In genomic region chr13:50153401-50153800, GRCh38 we compare ENCODE assay signal across 19 cellular contexts.
DNase-seq lines count a peak whose midpoint lies in the region; ATAC-seq and TF ChIP-seq lines count a peak whose summit lies in the region.
"Had no signal": no experiment of that assay in that cellular context is flagged by ENCODE, and none has a peak within 500 bp of the region (broad histone marks: within the 10 kb centered on the region; RNA-seq: fewer than 3 reads in every experiment).

No MANE protein-coding gene starts in this region.

- H2AFZ ChIP-seq in PC-3 (ENCODE audit: low read length), result peak overlapping the region; percentile 50
- H2AFZ ChIP-seq in mesenchymal stem cell (ENCODE audit: low read depth, low read length), result no peak overlapping the region
- no peak overlapping the region for H2AFZ ChIP-seq in neuronal stem cell (ENCODE audit: low read length)

- no peaks in the 10 kb centered on the region for H3K4me1 ChIP-seq in CD8-positive, alpha-beta T cell (ENCODE audit: insufficient read depth, low read length)
- H3K4me1 ChIP-seq in PC-3 (ENCODE audit: insufficient read depth, low read length), result peaks cover 24% of the 10 kb centered on the region
- H3K4me1 ChIP-seq in mesenchymal stem cell (ENCODE audit: control insufficient read depth, insufficient read depth, low read depth, low read length), result peaks cover 2% of the 10 kb centered on the region
- H3K4me1 ChIP-seq in neuronal stem cell (ENCODE audit: control insufficient read depth in 2 of 2, insufficient read depth in 1 of 2, low read depth in 1 of 2, low read length in 2 of 2), result peaks cover 0 to 27% of the 10 kb centered on the region in 2 donors
- H3K4me1 ChIP-seq: right lobe of liver had no signal

- H2BK15ac ChIP-seq in mesenchymal stem cell (ENCODE audit: low read depth, poor library complexity, severe bottlenecking), result no peak overlapping the region
- H2BK15ac ChIP-seq in neuronal stem cell (ENCODE audit: low read length), result no peak overlapping the region

- BruUV-seq in PC-3 (replicated peaks; lab: Mats Ljungman, UMichigan), result no TSS peak

- H3K79me2 ChIP-seq in PC-3 (ENCODE audit: low read length), result no peaks in the 10 kb centered on the region

- H3K27me3 ChIP-seq in CD8-positive, alpha-beta T cell (ENCODE audit: insufficient read depth, low read length), result no peaks in the 10 kb centered on the region
- H3K27me3 ChIP-seq in PC-3 (ENCODE audit: low read length), result no peaks in the 10 kb centered on the region
- H3K27me3 ChIP-seq in mesenchymal stem cell (ENCODE audit: control insufficient read depth in 1 of 2, insufficient read depth in 1 of 2, low read length in 2 of 2), result no peaks in the 10 kb centered on the region
- no peaks in the 10 kb centered on the region for H3K27me3 ChIP-seq in neuronal stem cell (ENCODE audit: control insufficient read depth in 3 of 3, insufficient read depth in 3 of 3, low read depth in 1 of 3, low read length in 3 of 3)
- H3K27me3 ChIP-seq: right lobe of liver, SJCRH30 had no signal

- H2AK5ac ChIP-seq in mesenchymal stem cell (ENCODE audit: low read length, severe bottlenecking) (no peak overlapping the region), neuronal stem cell (ENCODE audit: low read depth, low read length) (no peak overlapping the region)

- H3K9ac ChIP-seq in PC-3 (ENCODE audit: low read length), result no peak overlapping the region
- peak overlapping the region; percentile 84 for H3K9ac ChIP-seq in mesenchymal stem cell (ENCODE audit: low read length)
- H3K9ac ChIP-seq in neuronal stem cell (ENCODE audit: low read depth, low read length, poor library complexity), result no peak overlapping the region

- H3K36me3 ChIP-seq in CD8-positive, alpha-beta T cell (ENCODE audit: insufficient read depth, low read length), result no peaks in the 10 kb centered on the region
- H3K36me3 ChIP-seq in PC-3 (ENCODE audit: low read depth, low read length) (no peaks in the 10 kb centered on the region), mesenchymal stem cell (ENCODE audit: control insufficient read depth in 1 of 2, insufficient read depth in 2 of 2, low read depth in 1 of 2, low read length in 2 of 2) (no peaks in the 10 kb centered on the region), neuronal stem cell (replicated peaks in 1 of 2; ENCODE audit: control insufficient read depth in 2 of 2, insufficient read depth in 2 of 2, low read length in 2 of 2) (no peaks in the 10 kb centered on the region)
- H3K36me3 ChIP-seq: right lobe of liver, SJCRH30 had no signal

- no peaks in the 10 kb centered on the region for H3K27me3 Mint-ChIP-seq in CD8-positive, alpha-beta T cell (ENCODE audit: low read depth)
- H3K27me3 Mint-ChIP-seq: activated naive CD4-positive, alpha-beta T cell treated with anti-CD3 and anti-CD28 coated beads, Interleukin-2, amount 50 U/mL, for 24 hours had no signal

- no peak overlapping the region for H2BK12ac ChIP-seq in mesenchymal stem cell (ENCODE audit: low read length in 2 of 2)
- no peak overlapping the region for H2BK12ac ChIP-seq in neuronal stem cell (ENCODE audit: low read length)

- peak overlapping the region; percentile 70 for H3K4me2 ChIP-seq in PC-3 (ENCODE audit: low read length)
- no peak overlapping the region for H3K4me2 ChIP-seq in mesenchymal stem cell (ENCODE audit: low read length, poor library complexity, severe bottlenecking)
- no peak overlapping the region for H3K4me2 ChIP-seq in neuronal stem cell (ENCODE audit: insufficient read depth, low read length, poor library complexity, severe bottlenecking)

- H3K36me3 Mint-ChIP-seq in CD8-positive, alpha-beta T cell, result no peaks in the 10 kb centered on the region
- H3K36me3 Mint-ChIP-seq: activated naive CD4-positive, alpha-beta T cell treated with anti-CD3 and anti-CD28 coated beads, Interleukin-2, amount 50 U/mL, for 24 hours had no signal

- intact Hi-C loops in CD8-positive, alpha-beta T cell (cut with DNase I, micrococcal nuclease), result no loop called here
- intact Hi-C loops in PC-3 (cut with micrococcal nuclease), result no loop called here

- ATAC-seq in CD8-positive, alpha-beta T cell, result no peak
- ATAC-seq in GM21390 (IDR thresholded peaks at IDR 0.05; ENCODE audit: unreplicated experiment) (peak; percentile 20), PC-3 (no peak)
- ATAC-seq in activated CD4-positive, CD25-positive, alpha-beta regulatory T cell treated with anti-CD3 and anti-CD28 coated beads, Interleukin-2, amount 50 U/mL, for 24 hours, result no peak
- ATAC-seq: left cardiac atrium had no signal

- no peak overlapping the region for H3K4ac ChIP-seq in mesenchymal stem cell (ENCODE audit: low read depth in 1 of 2, low read length in 2 of 2)
- no peak overlapping the region for H3K4ac ChIP-seq in neuronal stem cell (ENCODE audit: low read length)

- no peak overlapping the region for H3K27ac ChIP-seq in CD8-positive, alpha-beta T cell (ENCODE audit: low read depth, low read length)
- H3K27ac ChIP-seq in PC-3 (ENCODE audit: low read length), result no peak overlapping the region
- H3K27ac ChIP-seq in mesenchymal stem cell (ENCODE audit: low read length, poor library complexity, severe bottlenecking), result no peak overlapping the region
- H3K27ac ChIP-seq in neuronal stem cell (replicated peaks; ENCODE audit: low read length), result no peak overlapping the region
- H3K27ac ChIP-seq: coronary artery, right lobe of liver, SJCRH30 had no signal

- H3K14ac ChIP-seq in mesenchymal stem cell (ENCODE audit: low read length in 2 of 2) (no peak overlapping the region), neuronal stem cell (ENCODE audit: low read length) (no peak overlapping the region)

- peaks cover 15% of the 10 kb centered on the region for H3K4me1 Mint-ChIP-seq in CD8-positive, alpha-beta T cell (ENCODE audit: low read depth)

- CTCF ChIA-PET in CD8-positive, alpha-beta T cell (lab: Charles Lee), result no interaction called here
- CTCF ChIA-PET in PC-3 (lab: Charles Lee), result no interaction called here

- H2BK5ac ChIP-seq in mesenchymal stem cell (ENCODE audit: low read depth, low read length, poor library complexity, severe bottlenecking) (no peak overlapping the region), neuronal stem cell (ENCODE audit: low read length) (no peak overlapping the region)

- H4K20me1 ChIP-seq in PC-3 (ENCODE audit: low read length), result no peaks in the 10 kb centered on the region

- TF ChIP-seq CTCF in CD8-positive, alpha-beta T cell (IDR thresholded peaks at IDR 0.05), result no peak
- no peak for TF ChIP-seq CTCF in PC-3 (conservative IDR thresholded peaks at IDR 0.05; ENCODE audit: low read depth, low read length)

- no peak overlapping the region for H3K18ac ChIP-seq in mesenchymal stem cell (ENCODE audit: low read depth in 1 of 2, low read length in 2 of 2)
- no peak overlapping the region for H3K18ac ChIP-seq in neuronal stem cell (ENCODE audit: low read length)

- no peaks in the 10 kb centered on the region for H3K9me3 Mint-ChIP-seq in CD8-positive, alpha-beta T cell
- H3K9me3 Mint-ChIP-seq: activated naive CD4-positive, alpha-beta T cell treated with anti-CD3 and anti-CD28 coated beads, Interleukin-2, amount 50 U/mL, for 24 hours; H9 had no signal

- DNase-seq in CD8-positive, alpha-beta T cell, result no peak
- DNase-seq in PC-3 (no peak), mesenchymal stem cell (no peak), HCEC 1CT (no peak), neuronal stem cell (ENCODE audit: low spot score) (no peak)
- DNase-seq: activated CD4-positive, CD25-positive, alpha-beta regulatory T cell treated with anti-CD3 and anti-CD28 coated beads, Interleukin-2, amount 50 U/mL, for 72 hours; activated CD8-positive, alpha-beta memory T cell treated with anti-CD3 and anti-CD28 coated beads, Interleukin-2, amount 50 U/mL, for 48 hours; DMS 273 treated with DMSO at 0.1 percent for 48 hours; H9; left cardiac atrium; NCI-H1930; NCI-H510A; right lobe of liver; stimulated activated CD4-positive, alpha-beta T cell treated with anti-CD3 and anti-CD28 coated beads, Interleukin-1b, Interleukin-23, amount 100 ng/mL, for 48 hours had no signal

- POLR2A ChIA-PET in CD8-positive, alpha-beta T cell (lab: Charles Lee), result no interaction called here
- POLR2A ChIA-PET in PC-3 (lab: Charles Lee; ENCODE audit: unreplicated experiment), result no interaction called here

- no peak overlapping the region for H3K23ac ChIP-seq in mesenchymal stem cell (ENCODE audit: low read length in 2 of 2)
- H3K23ac ChIP-seq in neuronal stem cell (ENCODE audit: low read depth, low read length, poor library complexity), result no peak overlapping the region

- no peaks in the 10 kb centered on the region for H3K9me3 ChIP-seq in CD8-positive, alpha-beta T cell (ENCODE audit: low read length)
- H3K9me3 ChIP-seq in PC-3 (ENCODE audit: low read length) (no peaks in the 10 kb centered on the region), mesenchymal stem cell (ENCODE audit: control insufficient read depth, low read length) (no peaks in the 10 kb centered on the region), neuronal stem cell (replicated peaks in 1 of 2; ENCODE audit: control insufficient read depth in 2 of 2, insufficient read depth in 1 of 2, low read depth in 1 of 2, low read length in 2 of 2) (no peaks in the 10 kb centered on the region)
- H3K9me3 ChIP-seq: right lobe of liver, SJCRH30 had no signal

- no peaks in the 10 kb centered on the region for H3K9me2 ChIP-seq in PC-3 (replicated peaks; ENCODE audit: low read length)

- H3K4me3 ChIP-seq in CD8-positive, alpha-beta T cell (ENCODE audit: low read depth, low read length), result no peak overlapping the region
- peak overlapping the region; percentile 44; the same call in 1 of the 2 replicates for H3K4me3 ChIP-seq in PC-3 (ENCODE audit: low read length)
- no peak overlapping the region for H3K4me3 ChIP-seq in mesenchymal stem cell (ENCODE audit: insufficient read depth in 1 of 2, low read depth in 1 of 2, low read length in 2 of 2)
- no peak overlapping the region for H3K4me3 ChIP-seq in neuronal stem cell (ENCODE audit: low read length in 2 of 2)
- H3K4me3 ChIP-seq: right lobe of liver, SJCRH30 had no signal

- no peak overlapping the region for H2BK120ac ChIP-seq in mesenchymal stem cell (ENCODE audit: low read depth, low read length)
- no peak overlapping the region for H2BK120ac ChIP-seq in neuronal stem cell (ENCODE audit: low read depth, low read length)

- no peaks in the 10 kb centered on the region for H3F3A ChIP-seq in PC-3 (ENCODE audit: low read length, unreplicated experiment)

- no peak overlapping the region for H4K8ac ChIP-seq in mesenchymal stem cell (ENCODE audit: low read length)
- H4K8ac ChIP-seq in neuronal stem cell (ENCODE audit: low read depth, low read length), result no peak overlapping the region

- H3K79me1 ChIP-seq in mesenchymal stem cell (replicated peaks; ENCODE audit: low read length, poor library complexity, severe bottlenecking) (no peaks in the 10 kb centered on the region), neuronal stem cell (ENCODE audit: low read depth, low read length) (no peaks in the 10 kb centered on the region)

- peak overlapping the region; percentile 46 for H3K4me3 Mint-ChIP-seq in CD8-positive, alpha-beta T cell
- H3K4me3 Mint-ChIP-seq: activated naive CD4-positive, alpha-beta T cell treated with anti-CD3 and anti-CD28 coated beads, Interleukin-2, amount 50 U/mL, for 24 hours; H9 had no signal

- no peak overlapping the region for H3K27ac Mint-ChIP-seq in CD8-positive, alpha-beta T cell
- H3K27ac Mint-ChIP-seq: activated naive CD4-positive, alpha-beta T cell treated with anti-CD3 and anti-CD28 coated beads, Interleukin-2, amount 50 U/mL, for 24 hours; H9 had no signal

- WGBS in mesenchymal stem cell, result 95% methylated on average over 2 of the region's 2 CpGs
- no CpG with 5 or more reads among the region's 2 CpGs for whole genome bisulfite sequencing in neuronal stem cell (ENCODE audit: extremely low coverage in 2 of 2, insufficient read length in 2 of 2, insufficient replicate concordance in 1 of 2), 2 donors

- no peak overlapping the region for H4K91ac ChIP-seq in mesenchymal stem cell (ENCODE audit: low read length)
- H4K91ac ChIP-seq in neuronal stem cell (ENCODE audit: low read depth, low read length, poor library complexity), result no peak overlapping the region
